In the genomic region with DNA sequence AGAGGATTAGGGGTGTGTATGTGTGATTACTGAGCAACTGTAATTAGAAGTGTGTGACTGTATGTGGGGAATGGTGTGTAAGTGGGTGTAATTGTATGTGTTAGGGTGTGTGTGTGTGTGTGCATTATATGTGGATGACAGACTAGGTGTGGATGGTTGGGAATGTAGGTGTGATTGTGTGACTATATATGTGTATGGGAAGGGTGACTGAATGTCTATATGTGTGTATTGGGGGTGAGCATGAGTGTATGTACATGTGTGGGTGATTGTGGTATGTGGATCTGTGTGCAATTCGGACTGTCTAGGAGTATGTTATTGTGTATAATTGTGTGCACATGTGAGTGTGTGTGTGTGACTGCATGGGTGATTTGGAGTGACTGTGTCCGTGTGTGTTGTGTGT, we compare ENCODE assay signal across 20 cellular contexts. TPM values are rescaled to one million over a fixed set of nuclear protein-coding genes. Genes with fewer than 3 reads are reported as not detected.
"Had no signal": no experiment of that assay in that cellular context is flagged by ENCODE, and none has a peak within 500 bp of the region (broad histone marks: within the 10 kb centered on the region; RNA-seq: fewer than 3 reads in every experiment).

No MANE protein-coding gene starts in this region.

- H3K27me3 ChIP-seq: body of pancreas, vagina had no signal

- H3K4me3 ChIP-seq: body of pancreas, thyroid gland, vagina had no signal

- DNase-seq: activated CD4-positive, alpha-beta memory T cell treated with anti-CD3 and anti-CD28 coated beads, Interleukin-2, amount 10 ng/mL, durations not matched to agents 7 days and 5 days; activated CD4-positive, alpha-beta T cell treated with anti-CD3 and anti-CD28 coated beads, Interleukin-2, amount 10 ng/mL, durations not matched to agents 24 days and 14 days; activated effector memory CD4-positive, alpha-beta T cell treated with Interleukin-2 at 50 U/mL for 16 hours; activated naive CD4-positive, alpha-beta T cell treated with anti-CD3 and anti-CD28 coated beads, Interleukin-2, amount 10 ng/mL, durations not matched to agents 7 days and 5 days; activated T-cell treated with anti-CD3 and anti-CD28 coated beads, Interleukin-2, amount 50 U/mL, for 72 hours; anterior cingulate cortex; body of pancreas; erythroblast; foreskin keratinocyte; immature natural killer cell; nephron progenitor cell; stimulated activated CD4-positive, alpha-beta T cell treated with anti-CD3 and anti-CD28 coated beads, Interleukin-12 subunit alpha, Interleukin-12 subunit beta, amount 100 ng/mL, for 4 hours; substantia nigra; T-cell; thyroid gland had no signal

- H3K9me3 ChIP-seq: body of pancreas, thyroid gland, vagina had no signal

- H3K4me1 ChIP-seq: foreskin keratinocyte had no signal

- H3K27ac ChIP-seq: body of pancreas, foreskin keratinocyte, vagina, VCaP had no signal

- FAIRE-seq: endometrium had no signal

- H3K36me3 ChIP-seq: thyroid gland, vagina had no signal

- ATAC-seq: activated CD4-positive, CD25-positive, alpha-beta regulatory T cell treated with anti-CD3 and anti-CD28 coated beads, Interleukin-2, amount 50 U/mL, for 24 hours; activated T-cell treated with anti-CD3 and anti-CD28 coated beads, Interleukin-2, amount 50 U/mL, for 72 hours; body of pancreas; foreskin keratinocyte; left lobe of liver; T-cell had no signal

RNA-seq across cellular contexts. Expression of gene SMAD6, which starts 43.2 kb away (rescaled TPM):
- total RNA-seq: foreskin keratinocyte had no signal
- polyA plus RNA-seq: immature natural killer cell had no signal
